8 cellular contexts compared by ENCODE assay signal in the genomic region with DNA sequence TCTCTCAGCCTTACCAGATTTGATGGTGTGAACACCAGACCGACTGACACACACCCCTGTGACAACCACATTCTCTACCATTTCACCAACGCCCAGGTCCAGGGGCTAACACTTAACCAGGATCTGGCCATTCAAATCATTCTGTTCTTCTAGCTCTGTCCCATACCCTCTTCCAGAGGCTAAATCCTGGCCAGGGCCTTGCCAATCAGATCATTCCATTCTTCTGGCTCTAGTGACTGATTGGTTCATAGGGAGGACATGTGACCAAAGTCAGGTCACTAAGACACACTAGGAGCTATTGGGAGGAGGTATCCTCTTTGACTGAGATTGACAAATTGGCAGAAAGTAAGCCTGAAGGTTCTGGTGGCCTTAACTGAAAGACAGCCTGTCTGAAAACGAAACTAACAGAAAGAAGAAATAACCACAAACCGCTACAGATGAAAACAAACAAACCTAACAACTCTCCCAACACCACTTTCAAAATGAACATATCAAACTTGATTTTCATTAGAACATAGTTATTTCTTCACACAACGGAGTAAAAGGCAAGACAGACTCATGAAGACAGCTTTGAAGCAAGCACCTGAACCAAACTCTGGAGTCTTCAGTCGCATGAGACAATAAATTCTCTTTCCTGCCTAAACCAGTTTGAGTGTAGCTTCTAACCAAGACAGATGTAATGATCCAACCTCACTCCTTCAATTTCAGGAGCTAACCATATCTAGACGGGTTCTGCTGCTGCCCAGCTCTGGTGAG.
A peak's percentile ranks its signal among the peaks of the same experiment; 100 is the strongest.
DNase-seq lines count a peak whose midpoint lies in the region; ATAC-seq and TF ChIP-seq lines count a peak whose summit lies in the region.

No MANE protein-coding gene starts in this region.

- POLR2A ChIA-PET in CD8-positive, alpha-beta T cell (lab: Charles Lee): interaction anchor here (0.9 to 2.3 kb wide), 11 partner anchors 10 to 117 kb away, joined by 3 to 12 read pairs (median 3); a partner anchor contains a TSS
- POLR2A ChIA-PET in activated CD4-positive, alpha-beta memory T cell treated with anti-CD3 and anti-CD28 coated beads for 36 hours (lab: Charles Lee): interaction anchor here (1.0 to 2.0 kb wide), 3 partner anchors 28 to 68 kb away, joined by 5 to 6 read pairs (median 6); no protein-coding TSS in a partner anchor

- CTCF ChIA-PET in CD8-positive, alpha-beta T cell (lab: Charles Lee): interaction anchor here (0.8 to 2.9 kb wide), 6 partner anchors 9 to 116 kb away, joined by 3 to 12 read pairs (median 5); a partner anchor contains a TSS
- CTCF ChIA-PET in activated CD4-positive, alpha-beta memory T cell treated with anti-CD3 and anti-CD28 coated beads for 36 hours (lab: Charles Lee): interaction anchor here (0.8 to 2.0 kb wide), 11 partner anchors 8 to 117 kb away, joined by 3 to 12 read pairs (median 4); a partner anchor contains a TSS

- peak overlapping the region; percentile 5 for H3K4me3 ChIP-seq in CD8-positive, alpha-beta T cell (ENCODE audit: low read depth, low read length)
- peak overlapping the region in 1 of 8 donors; percentile 52 for H3K4me3 ChIP-seq in spleen

- no peak for TF ChIP-seq CTCF in CD8-positive, alpha-beta T cell (IDR thresholded peaks at IDR 0.05)
- TF ChIP-seq CTCF in spleen (IDR thresholded peaks at IDR 0.05 in 8 of 11, conservative IDR thresholded peaks at IDR 0.05 in 3 of 11): no peak

- peaks cover 5% of the 10 kb centered on the region for H3K36me3 ChIP-seq in CD8-positive, alpha-beta T cell (ENCODE audit: insufficient read depth, low read length)
- peaks cover 0 to 36% (median 9%) of the 10 kb centered on the region in 6 donors for H3K36me3 ChIP-seq in spleen

- no peaks in the 10 kb centered on the region for H3K9me3 Mint-ChIP-seq in CD8-positive, alpha-beta T cell
- no peaks in the 10 kb centered on the region for H3K9me3 Mint-ChIP-seq in activated CD4-positive, alpha-beta memory T cell treated with anti-CD3 and anti-CD28 coated beads for 36 hours

- peak overlapping the region; percentile 97 for H3K27ac Mint-ChIP-seq in CD8-positive, alpha-beta T cell
- peak overlapping the region; percentile 71 for H3K27ac Mint-ChIP-seq in activated CD4-positive, alpha-beta memory T cell treated with anti-CD3 and anti-CD28 coated beads for 36 hours

- peak in 2 of 7 experiments; percentile 33 to 56 for DNase-seq in CD8-positive, alpha-beta T cell
- DNase-seq in activated CD4-positive, alpha-beta memory T cell treated with anti-CD3 and anti-CD28 coated beads for 36 hours: peak; percentile 26
- DNase-seq in spleen (no peak), DMS153 treated with DMSO at 0.1 percent for 48 hours (lab: John Stamatoyannopoulos, UW; ENCODE audit: unreplicated experiment) (no peak), mesenteric fat pad (ENCODE audit: low spot score) (no peak), NCI-H2196 treated with DMSO at 0.1 percent for 48 hours (lab: John Stamatoyannopoulos, UW; ENCODE audit: unreplicated experiment) (no peak)

- peak overlapping the region; percentile 77 for H3K27ac ChIP-seq in CD8-positive, alpha-beta T cell (ENCODE audit: low read depth, low read length)
- peak overlapping the region; percentile 39 to 90 (median 79) for H3K27ac ChIP-seq in spleen

- no peaks in the 10 kb centered on the region for H3K27me3 ChIP-seq in CD8-positive, alpha-beta T cell (ENCODE audit: insufficient read depth, low read length)
- no peaks in the 10 kb centered on the region for H3K27me3 ChIP-seq in spleen (replicated peaks in 1 of 7)

- intact Hi-C loops in CD8-positive, alpha-beta T cell (cut with DNase I, micrococcal nuclease): loop anchor here (2.0 to 5.0 kb wide), 3 partner anchors 36 to 116 kb away; a partner anchor contains a TSS
- intact Hi-C loops in activated CD4-positive, alpha-beta memory T cell treated with anti-CD3 and anti-CD28 coated beads for 36 hours (cut with micrococcal nuclease): loop anchor here (1.0 to 2.0 kb wide), 6 partner anchors 32 to 298 kb away; a partner anchor contains a TSS
- intact Hi-C loops in spleen (cut with DNase I; ENCODE audit: low total_unique reads): no loop called here

- no peaks in the 10 kb centered on the region for H3K9me3 ChIP-seq in CD8-positive, alpha-beta T cell (ENCODE audit: low read length)
- no peaks in the 10 kb centered on the region for H3K9me3 ChIP-seq in spleen

- peaks cover 55% of the 10 kb centered on the region for H3K4me1 Mint-ChIP-seq in CD8-positive, alpha-beta T cell (ENCODE audit: low read depth)
- peaks cover 42% of the 10 kb centered on the region for H3K4me1 Mint-ChIP-seq in activated CD4-positive, alpha-beta memory T cell treated with anti-CD3 and anti-CD28 coated beads for 36 hours (ENCODE audit: low read depth)

- H3K36me3 Mint-ChIP-seq in CD8-positive, alpha-beta T cell: peaks cover 34% of the 10 kb centered on the region
- H3K36me3 Mint-ChIP-seq in activated CD4-positive, alpha-beta memory T cell treated with anti-CD3 and anti-CD28 coated beads for 36 hours: peaks cover 1% of the 10 kb centered on the region

- 35 to 45% (median 38%) methylated on average over 7 of the region's 7 CpGs for WGBS in spleen, 5 donors

- no peak for TF ChIP-seq POLR2A in spleen (IDR thresholded peaks at IDR 0.05)

- peak overlapping the region; percentile 73 for H3K4me3 Mint-ChIP-seq in CD8-positive, alpha-beta T cell
- peak overlapping the region; percentile 21 for H3K4me3 Mint-ChIP-seq in activated CD4-positive, alpha-beta memory T cell treated with anti-CD3 and anti-CD28 coated beads for 36 hours

- ATAC-seq in CD8-positive, alpha-beta T cell: peak; percentile 91
- peak; percentile 97 for ATAC-seq in GM19328 (IDR thresholded peaks at IDR 0.05; ENCODE audit: unreplicated experiment)
- peak; percentile 98 for ATAC-seq in HG03159 (IDR thresholded peaks at IDR 0.05; ENCODE audit: unreplicated experiment)

- peaks cover 42% of the 10 kb centered on the region for H3K4me1 ChIP-seq in CD8-positive, alpha-beta T cell (ENCODE audit: insufficient read depth, low read length)
- H3K4me1 ChIP-seq in spleen: peaks cover 8 to 44% (median 21%) of the 10 kb centered on the region in 6 donors

- H3K27me3 Mint-ChIP-seq in CD8-positive, alpha-beta T cell (ENCODE audit: low read depth): no peaks in the 10 kb centered on the region
- peaks cover 3% of the 10 kb centered on the region for H3K27me3 Mint-ChIP-seq in activated CD4-positive, alpha-beta memory T cell treated with anti-CD3 and anti-CD28 coated beads for 36 hours
